13 cellular contexts compared by ENCODE assay signal in genomic region chr3:188323067-188323842, GRCh38.
DNase-seq lines count a peak whose midpoint lies in the region; ATAC-seq lines count a peak whose summit lies in the region.
"Had no signal": no experiment of that assay in that cellular context is flagged by ENCODE, and none has a peak within 500 bp of the region (broad histone marks: within the 10 kb centered on the region; RNA-seq: fewer than 3 reads in every experiment).

No MANE protein-coding gene starts in this region.

- H3K36me3 Mint-ChIP-seq in activated T-helper 17 cell treated with anti-CD3 and anti-CD28 coated beads, Interleukin-2, amount 50 U/mL, for 72 hours (ENCODE audit: low read depth): peaks cover 9% of the 10 kb centered on the region
- H3K36me3 Mint-ChIP-seq in memory B cell: peaks cover 14% of the 10 kb centered on the region

- H3K4me1 Mint-ChIP-seq in activated T-helper 17 cell treated with anti-CD3 and anti-CD28 coated beads, Interleukin-2, amount 50 U/mL, for 72 hours: peaks cover 36% of the 10 kb centered on the region
- peaks cover 33% of the 10 kb centered on the region for H3K4me1 Mint-ChIP-seq in memory B cell
- H3K4me1 Mint-ChIP-seq in stimulated activated naive CD8-positive, alpha-beta T cell treated with anti-CD3 and anti-CD28 coated beads, Interleukin-15, amount 100 ng/mL, for 72 hours: peaks cover 58% of the 10 kb centered on the region

- peak; percentile 34 for DNase-seq in activated gamma-delta T cell treated with Interleukin-2 at 50 U/mL for 16 hours
- no peak for DNase-seq in activated gamma-delta T cell (lab: John Stamatoyannopoulos, UW)
- no peak for DNase-seq in memory B cell (ENCODE audit: low spot score in 2 of 2)
- DNase-seq in stimulated activated naive CD8-positive, alpha-beta T cell treated with anti-CD3 and anti-CD28 coated beads, Interleukin-15, amount 100 ng/mL, for 72 hours: peak; percentile 51 to 73
- DNase-seq in NCI-H1092 treated with DMSO at 0.1 percent for 48 hours (lab: John Stamatoyannopoulos, UW): no peak
- no peak for DNase-seq in HuH-7.5 (ENCODE audit: low spot score)
- DNase-seq: ACHN, DMS53, KG1, NCI-H2029 treated with DMSO at 0.1 percent for 48 hours, ovary had no signal

- no peaks in the 10 kb centered on the region for H3K27me3 Mint-ChIP-seq in activated T-helper 17 cell treated with anti-CD3 and anti-CD28 coated beads, Interleukin-2, amount 50 U/mL, for 72 hours
- H3K27me3 Mint-ChIP-seq in memory B cell: no peaks in the 10 kb centered on the region
- H3K27me3 Mint-ChIP-seq in stimulated activated naive CD8-positive, alpha-beta T cell treated with anti-CD3 and anti-CD28 coated beads, Interleukin-15, amount 100 ng/mL, for 72 hours: no peaks in the 10 kb centered on the region

- peaks cover 4% of the 10 kb centered on the region for H3K9me3 Mint-ChIP-seq in activated T-helper 17 cell treated with anti-CD3 and anti-CD28 coated beads, Interleukin-2, amount 50 U/mL, for 72 hours
- H3K9me3 Mint-ChIP-seq in memory B cell: no peaks in the 10 kb centered on the region
- H3K9me3 Mint-ChIP-seq in stimulated activated naive CD8-positive, alpha-beta T cell treated with anti-CD3 and anti-CD28 coated beads, Interleukin-15, amount 100 ng/mL, for 72 hours: peaks cover 0 to 7% of the 10 kb centered on the region in 2 donors

- H3K4me3 Mint-ChIP-seq in activated T-helper 17 cell treated with anti-CD3 and anti-CD28 coated beads, Interleukin-2, amount 50 U/mL, for 72 hours: peak overlapping the region; percentile 73
- H3K4me3 Mint-ChIP-seq in memory B cell: no peak overlapping the region
- peak overlapping the region; percentile 38 to 66 for H3K4me3 Mint-ChIP-seq in stimulated activated naive CD8-positive, alpha-beta T cell treated with anti-CD3 and anti-CD28 coated beads, Interleukin-15, amount 100 ng/mL, for 72 hours

- H3K27ac Mint-ChIP-seq in activated T-helper 17 cell treated with anti-CD3 and anti-CD28 coated beads, Interleukin-2, amount 50 U/mL, for 72 hours: peak overlapping the region; percentile 92
- H3K27ac Mint-ChIP-seq in memory B cell: peak overlapping the region; percentile 49
- H3K27ac Mint-ChIP-seq in stimulated activated naive CD8-positive, alpha-beta T cell treated with anti-CD3 and anti-CD28 coated beads, Interleukin-15, amount 100 ng/mL, for 72 hours: peak overlapping the region; percentile 79 to 92

- ATAC-seq in activated T-helper 17 cell treated with anti-CD3 and anti-CD28 coated beads, Interleukin-2, amount 50 U/mL, for 72 hours (replicated peaks): peak; percentile 94
- ATAC-seq in memory B cell (ENCODE audit: low read depth): peak; percentile 69
- ATAC-seq in stimulated activated naive CD8-positive, alpha-beta T cell treated with anti-CD3 and anti-CD28 coated beads, Interleukin-15, amount 100 ng/mL, for 72 hours: peak; percentile 99
- ATAC-seq in GM21367 (IDR thresholded peaks at IDR 0.05; ENCODE audit: unreplicated experiment): no peak

Comparison
In these comparisons a context has a peak if more than half of its experiments do, and no peak if none do; other contexts are left out.
1. DNase-seq: peak in activated gamma-delta T cell treated with Interleukin-2 at 50 U/mL for 16 hours (single experiment) and stimulated activated naive CD8-positive, alpha-beta T cell treated with anti-CD3 and anti-CD28 coated beads, Interleukin-15, amount 100 ng/mL, for 72 hours (2 of 2); none in activated gamma-delta T cell (single experiment), memory B cell (0 of 2), NCI-H1092 treated with DMSO at 0.1 percent for 48 hours (single experiment) and HuH-7.5 (single experiment).
2. Peak in every context shown above with its lines, with median percentiles within 50 percentile points of each other: H3K27ac Mint-ChIP-seq.